ENCODE assay signal across 8 cellular contexts in genomic region chr12:7017870-7018349, GRCh38. TPM values are rescaled to one million over a fixed set of nuclear protein-coding genes. Genes with fewer than 3 reads are reported as not detected.
DNase-seq lines count a peak whose midpoint lies in the region; ATAC-seq, FAIRE-seq and TF ChIP-seq lines count a peak whose summit lies in the region.

No MANE protein-coding gene starts in this region.

- H3K27ac ChIP-seq in astrocyte (ENCODE audit: low read depth, low read length) = peak overlapping the region; percentile 60
- peak overlapping the region; percentile 88 for H3K27ac ChIP-seq in substantia nigra (ENCODE audit: low read depth, low read length, poor library complexity, severe bottlenecking)

- H3K27me3 Mint-ChIP-seq in astrocyte (ENCODE audit: low read depth, unreplicated experiment) = no peaks in the 10 kb centered on the region

- H3K79me2 ChIP-seq in astrocyte (ENCODE audit: insufficient read depth, low read length) = peaks cover 3% of the 10 kb centered on the region

- DNase-seq in DMS 273 (lab: John Stamatoyannopoulos, UW; ENCODE audit: unreplicated experiment) (peak; percentile 79), DMS 273 treated with DMSO at 0.1 percent for 48 hours (lab: John Stamatoyannopoulos, UW) (no peak), NCI-H128 (lab: John Stamatoyannopoulos, UW; ENCODE audit: unreplicated experiment) (peak; percentile 64), astrocyte (ENCODE audit: low read depth) (no peak), kidney epithelial cell (ENCODE audit: low read depth) (no peak), substantia nigra (lab: John Stamatoyannopoulos, UW) (peak in 17 of 49 donors; percentile 23 to 65 (median 55)), NCI-H2196 (lab: John Stamatoyannopoulos, UW; ENCODE audit: unreplicated experiment) (no peak)

- peak overlapping the region; percentile 82 for H3K9ac ChIP-seq in astrocyte (ENCODE audit: low read length)

- TF ChIP-seq CTCF in astrocyte (IDR thresholded peaks at IDR 0.05; ENCODE audit: insufficient read depth, low read depth, low read length) (no peak), kidney epithelial cell (IDR thresholded peaks at IDR 0.05; ENCODE audit: insufficient read depth, low read length, poor library complexity, severe bottlenecking) (no peak)

- H3K4me1 ChIP-seq in astrocyte (ENCODE audit: insufficient read depth, low read length) = no peaks in the 10 kb centered on the region

- H3K27me3 ChIP-seq in astrocyte (ENCODE audit: insufficient read depth, low read length) = no peaks in the 10 kb centered on the region
- no peaks in the 10 kb centered on the region for H3K27me3 ChIP-seq in kidney epithelial cell (ENCODE audit: control insufficient read depth, insufficient read depth, low read length)

- peak; percentile 13 for ATAC-seq in GM21723 (IDR thresholded peaks at IDR 0.05; ENCODE audit: unreplicated experiment)

- peak overlapping the region; percentile 96 for H3K4me2 ChIP-seq in astrocyte (ENCODE audit: low read length)

- peak overlapping the region; percentile 97 for H2AFZ ChIP-seq in astrocyte (ENCODE audit: low read depth, low read length)

- H3K9me3 ChIP-seq in astrocyte (ENCODE audit: insufficient read depth, low read depth, low read length) = no peaks in the 10 kb centered on the region

- peak overlapping the region; percentile 93 for H3K4me3 Mint-ChIP-seq in astrocyte (ENCODE audit: unreplicated experiment)

- peak overlapping the region; percentile 63 for H3K27ac Mint-ChIP-seq in astrocyte (ENCODE audit: unreplicated experiment)

- peak overlapping the region; percentile 90 for H3K4me3 ChIP-seq in astrocyte (ENCODE audit: insufficient read depth, low read depth, low read length)
- peak overlapping the region; percentile 79 for H3K4me3 ChIP-seq in kidney epithelial cell (ENCODE audit: low read depth, low read length)

- FAIRE-seq in astrocyte (lab: Jason Lieb, UNC) = no peak

- no peaks in the 10 kb centered on the region for H3K9me3 Mint-ChIP-seq in astrocyte (ENCODE audit: unreplicated experiment)

- peaks cover 2% of the 10 kb centered on the region for H3K36me3 ChIP-seq in astrocyte (ENCODE audit: insufficient read depth, low read length)
- H3K36me3 ChIP-seq in kidney epithelial cell (ENCODE audit: control insufficient read depth, insufficient read depth, low read length) = no peaks in the 10 kb centered on the region

- peaks cover 3% of the 10 kb centered on the region for H3K4me1 Mint-ChIP-seq in astrocyte (ENCODE audit: low read depth, unreplicated experiment)

- H3K36me3 Mint-ChIP-seq in astrocyte (ENCODE audit: low read depth, unreplicated experiment) = peaks cover 2% of the 10 kb centered on the region

- H4K20me1 ChIP-seq in astrocyte (ENCODE audit: insufficient read depth, low read length) = peaks cover 7% of the 10 kb centered on the region

RNA-seq across cellular contexts. Expression of gene LPCAT3, which starts 0.4 kb away (rescaled TPM):
- total RNA-seq in astrocyte (26.2 and 27.6 TPM in 2 replicates), kidney epithelial cell (11.8 and 12.5 TPM in 2 replicates)

RNA-seq across cellular contexts. Expression of gene C1S, which starts 42.6 kb away (rescaled TPM):
- total RNA-seq in astrocyte (5.2 and 6.2 TPM in 2 replicates), kidney epithelial cell (2.8 and 4.0 TPM in 2 replicates)

RNA-seq across cellular contexts. Expression of gene EMG1, which starts 47.2 kb away (rescaled TPM):
- total RNA-seq in astrocyte = 38.6 and 39.1 TPM in 2 replicates
- 32.4 and 33.3 TPM in 2 replicates for total RNA-seq in kidney epithelial cell

RNA-seq across cellular contexts. Expression of gene PHB2, which starts 47.4 kb away (rescaled TPM):
- total RNA-seq in astrocyte = 171 and 176 TPM in 2 replicates
- total RNA-seq in kidney epithelial cell = 360 and 474 TPM in 2 replicates

Comparison
In these comparisons a context has a peak if more than half of its experiments do, and no peak if none do; other contexts are left out.
1. DNase-seq: peak in DMS 273 (single experiment) and NCI-H128 (single experiment); none in DMS 273 treated with DMSO at 0.1 percent for 48 hours (single experiment), astrocyte (single experiment), kidney epithelial cell (single experiment) and NCI-H2196 (single experiment).